Comparison of ENCODE assay signal across 21 cellular contexts in the genomic region with DNA sequence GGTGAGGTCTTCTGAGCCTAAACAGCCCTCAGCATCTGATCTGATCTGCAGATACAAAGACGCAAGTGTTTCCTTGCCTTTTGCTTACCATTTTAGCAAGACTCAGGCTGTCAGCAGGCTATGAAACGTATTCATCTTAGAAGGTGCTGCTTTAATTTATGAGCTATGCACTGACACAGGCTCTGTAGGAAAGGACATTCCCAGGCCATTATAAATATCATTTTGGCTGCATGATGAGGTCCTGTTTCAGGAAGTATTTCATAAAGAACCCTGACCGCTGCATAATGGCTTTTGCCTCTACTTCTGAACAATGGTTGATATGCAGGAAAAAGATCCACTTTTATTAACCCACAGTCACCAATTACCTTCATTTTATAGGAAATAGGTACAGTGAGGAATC.
"Had no signal": no experiment of that assay in that cellular context is flagged by ENCODE, and none has a peak within 500 bp of the region (broad histone marks: within the 10 kb centered on the region; RNA-seq: fewer than 3 reads in every experiment).

No MANE protein-coding gene starts in this region.

- H3K27ac ChIP-seq: coronary artery, epithelial cell of prostate, esophagus muscularis mucosa, foreskin keratinocyte, pancreas, thoracic aorta, transverse colon had no signal

- DNase-seq: central memory CD4-positive, alpha-beta T cell; effector memory CD4-positive, alpha-beta T cell; foreskin keratinocyte; head of caudate nucleus; hippocampal formation; left colon; left ventricle myocardium superior; mucosa of descending colon; naive thymus-derived CD8-positive, alpha-beta T cell; pancreas; right cardiac atrium; stimulated activated CD4-positive, alpha-beta T cell treated with anti-CD3 and anti-CD28 coated beads, Interleukin-4, amount 100 ng/mL, for 1 hour; stimulated activated CD8-positive, alpha-beta memory T cell treated with anti-CD3 and anti-CD28 coated beads, Interleukin-4, amount 100 ng/mL, for 48 hours; stimulated activated naive CD8-positive, alpha-beta T cell treated with anti-CD3 and anti-CD28 coated beads, Interleukin-15, amount 100 ng/mL, for 72 hours; transverse colon had no signal

- H3K4me3 ChIP-seq: coronary artery, esophagus muscularis mucosa, lung, mucosa of descending colon, pancreas, thoracic aorta, transverse colon had no signal

- H3K27me3 ChIP-seq: esophagus muscularis mucosa, pancreas, transverse colon had no signal

- H3K36me3 ChIP-seq: esophagus muscularis mucosa, pancreas, thoracic aorta, transverse colon had no signal

- FAIRE-seq: endometrium, pancreas had no signal

- H3K9me3 ChIP-seq: esophagus muscularis mucosa, mucosa of descending colon, pancreas, thoracic aorta, transverse colon had no signal

- H3K4me1 ChIP-seq: pancreas had no signal
